In genomic region chr16:22007509-22008214, GRCh38 we compare ENCODE assay signal across 7 cellular contexts. TPM values are rescaled to one million over a fixed set of nuclear protein-coding genes. Genes with fewer than 3 reads are reported as not detected.
A peak's percentile ranks its signal among the peaks of the same experiment; 100 is the strongest.
DNase-seq lines count a peak whose midpoint lies in the region; ATAC-seq and TF ChIP-seq lines count a peak whose summit lies in the region.

Gene MOSMO (plus strand): TSS chr16:22008111. CDS start chr16:22008302, 191 bp downstream.

- H3K4me3 Mint-ChIP-seq in naive thymus-derived CD4-positive, alpha-beta T cell, result peak within 1 kb of the TSS; percentile 85 to 92 (median 89)
- H3K4me3 Mint-ChIP-seq in stimulated activated memory B cell treated with anti-CD40 and anti-IgM and Interleukin-4, amounts not matched to agents 10 μg/mL and 1 μg/mL and 100 μg/mL, for 72 hours, result peak within 1 kb of the TSS; percentile 94

- H3K27ac Mint-ChIP-seq in naive thymus-derived CD4-positive, alpha-beta T cell, result peak within 1 kb of the TSS; percentile 64 to 91 (median 89)
- peak within 1 kb of the TSS; percentile 85 for H3K27ac Mint-ChIP-seq in stimulated activated memory B cell treated with anti-CD40 and anti-IgM and Interleukin-4, amounts not matched to agents 10 μg/mL and 1 μg/mL and 100 μg/mL, for 72 hours

- peak; percentile 63 for ATAC-seq in HG02981 (IDR thresholded peaks at IDR 0.05; ENCODE audit: unreplicated experiment)
- peak; percentile 94 for ATAC-seq in naive thymus-derived CD4-positive, alpha-beta T cell
- peak; percentile 94 for ATAC-seq in stimulated activated memory B cell treated with anti-CD40 and anti-IgM and Interleukin-4, amounts not matched to agents 10 μg/mL and 1 μg/mL and 100 μg/mL, for 72 hours

- H3K27me3 Mint-ChIP-seq in naive thymus-derived CD4-positive, alpha-beta T cell, result peaks cover 0 to 12% (median 0%) of the 10 kb centered on the region in 5 donors
- H3K27me3 Mint-ChIP-seq in stimulated activated memory B cell treated with anti-CD40 and anti-IgM and Interleukin-4, amounts not matched to agents 10 μg/mL and 1 μg/mL and 100 μg/mL, for 72 hours, result no peaks in the 10 kb centered on the region

- CTCF ChIA-PET in OCI-LY7 (lab: Charles Lee; ENCODE audit: unreplicated experiment), result interaction anchor here (1.2 kb wide), 1 partner anchor 181 kb away, joined by 3 read pairs; no protein-coding TSS in a partner anchor
- CTCF ChIA-PET in naive thymus-derived CD4-positive, alpha-beta T cell (lab: Charles Lee), result interaction anchor here (1.1 to 5.8 kb wide), 3 partner anchors 9 to 181 kb away, joined by 5 to 25 read pairs (median 12); no protein-coding TSS in a partner anchor

- TF ChIP-seq CTCF in GM13977 (IDR thresholded peaks at IDR 0.05; ENCODE audit: extremely low read depth, insufficient read depth, missing control alignments) (no peak), OCI-LY7 (conservative IDR thresholded peaks at IDR 0.05; ENCODE audit: low read length) (no peak), fibroblast of lung (conservative IDR thresholded peaks at IDR 0.05 in 1 of 2, IDR thresholded peaks at IDR 0.05 in 1 of 2; ENCODE audit: low read depth in 1 of 2, low read length in 2 of 2) (no peak)

- peaks cover 0 to 2% (median 0%) of the 10 kb centered on the region in 5 donors for H3K36me3 Mint-ChIP-seq in naive thymus-derived CD4-positive, alpha-beta T cell
- H3K36me3 Mint-ChIP-seq in stimulated activated memory B cell treated with anti-CD40 and anti-IgM and Interleukin-4, amounts not matched to agents 10 μg/mL and 1 μg/mL and 100 μg/mL, for 72 hours, result peaks cover 6% of the 10 kb centered on the region

- H4K20me1 ChIP-seq in OCI-LY7 (ENCODE audit: insufficient read depth, low read length) (no peaks in the 10 kb centered on the region), fibroblast of lung (ENCODE audit: control insufficient read depth, extremely low read depth, insufficient read depth, low read length) (peaks cover under 1% of the 10 kb centered on the region)

- no TSS peak for BruUV-seq in OCI-LY7 (replicated peaks; lab: Mats Ljungman, UMichigan)

- H3K4me1 Mint-ChIP-seq in naive thymus-derived CD4-positive, alpha-beta T cell, result peaks cover 19 to 58% (median 51%) of the 10 kb centered on the region in 7 donors
- peaks cover 51% of the 10 kb centered on the region for H3K4me1 Mint-ChIP-seq in stimulated activated memory B cell treated with anti-CD40 and anti-IgM and Interleukin-4, amounts not matched to agents 10 μg/mL and 1 μg/mL and 100 μg/mL, for 72 hours

- no peaks in the 10 kb centered on the region for H3K9me2 ChIP-seq in OCI-LY7 (ENCODE audit: insufficient read depth, low read length)

- H3K4me2 ChIP-seq in OCI-LY7 (ENCODE audit: low read length) (peak within 1 kb of the TSS; percentile 97), fibroblast of lung (ENCODE audit: extremely low read depth, insufficient read depth, low read length) (peak within 1 kb of the TSS; percentile 90)

- DNase-seq in GM13977 (ENCODE audit: low spot score), result peak; percentile 93
- DNase-seq in OCI-LY7 (ENCODE audit: low spot score), result peak; percentile 65
- DNase-seq in activated T-helper 1 cell treated with Interleukin-2 at 50 U/mL for 16 hours (ENCODE audit: low read depth), result peak; percentile 60
- DNase-seq in fibroblast of lung (ENCODE audit: low read depth in 2 of 2), result peak; percentile 67
- peak; percentile 38 to 78 (median 59) for DNase-seq in naive thymus-derived CD4-positive, alpha-beta T cell

- H3K9me3 ChIP-seq in OCI-LY7 (ENCODE audit: low read length) (no peaks in the 10 kb centered on the region), fibroblast of lung (ENCODE audit: control insufficient read depth, insufficient read depth, low read depth, low read length) (no peaks in the 10 kb centered on the region)
- H3K9me3 ChIP-seq in naive thymus-derived CD4-positive, alpha-beta T cell (ENCODE audit: control insufficient read depth in 2 of 3, low read length in 3 of 3), result no peaks in the 10 kb centered on the region

- no peaks in the 10 kb centered on the region for H3K9me3 Mint-ChIP-seq in naive thymus-derived CD4-positive, alpha-beta T cell
- H3K9me3 Mint-ChIP-seq in stimulated activated memory B cell treated with anti-CD40 and anti-IgM and Interleukin-4, amounts not matched to agents 10 μg/mL and 1 μg/mL and 100 μg/mL, for 72 hours, result no peaks in the 10 kb centered on the region

- H3K36me3 ChIP-seq in OCI-LY7 (ENCODE audit: insufficient read depth, low read length), result no peaks in the 10 kb centered on the region
- H3K36me3 ChIP-seq in fibroblast of lung (ENCODE audit: control insufficient read depth, insufficient read depth, low read length), result no peaks in the 10 kb centered on the region
- H3K36me3 ChIP-seq in naive thymus-derived CD4-positive, alpha-beta T cell (ENCODE audit: control insufficient read depth in 2 of 3, insufficient read depth in 3 of 3, low read length in 3 of 3), result peaks cover 0 to 8% (median 0%) of the 10 kb centered on the region in 3 experiments

- intact Hi-C loops in OCI-LY7 (cut with micrococcal nuclease; ENCODE audit: unreplicated experiment), result loop anchor here (5.0 kb wide), 1 partner anchor 290 kb away; the partner anchor contains the start of gene POLR3E
- intact Hi-C loops in naive thymus-derived CD4-positive, alpha-beta T cell (cut with micrococcal nuclease), result loop anchor here (1.0 to 2.0 kb wide), 4 partner anchors 55 to 290 kb away; partner anchors contain the start of genes UQCRC2 (in 2 of the 2) and POLR3E (in 1 of the 2)

- H2AFZ ChIP-seq in OCI-LY7 (ENCODE audit: low read length) (peak within 1 kb of the TSS; percentile 97), fibroblast of lung (ENCODE audit: low read length) (peak within 1 kb of the TSS; percentile 70)

- peaks cover 16% of the 10 kb centered on the region for H3K4me1 ChIP-seq in OCI-LY7 (ENCODE audit: insufficient read depth, low read length, poor library complexity, severe bottlenecking)
- H3K4me1 ChIP-seq in fibroblast of lung (ENCODE audit: control insufficient read depth, extremely low read depth, insufficient read depth, low read length), result peaks cover 3% of the 10 kb centered on the region
- peaks cover 8 to 20% of the 10 kb centered on the region in 2 donors for H3K4me1 ChIP-seq in naive thymus-derived CD4-positive, alpha-beta T cell (ENCODE audit: control insufficient read depth in 2 of 2, insufficient read depth in 2 of 2, low read length in 2 of 2)

- in situ Hi-C loops in GM13977 (cut with MboI; ENCODE audit: low pct_unique_long_range_greater_than_20kb, low sequenced_read_pairs, unreplicated experiment), result loop anchor here (25.0 kb wide), 1 partner anchor 280 kb away; the partner anchor contains the start of gene POLR3E

- POLR2A ChIA-PET in OCI-LY7 (lab: Charles Lee), result interaction anchor here (1.2 to 1.9 kb wide), 4 partner anchors 29 to 70 kb away, joined by 3 to 8 read pairs (median 4); no protein-coding TSS in a partner anchor
- POLR2A ChIA-PET in naive thymus-derived CD4-positive, alpha-beta T cell (lab: Charles Lee), result interaction anchor here (0.6 to 3.4 kb wide), 14 partner anchors 10 to 291 kb away, joined by 3 to 40 read pairs (median 4); partner anchors contain the start of gene POLR3E

- H3K79me2 ChIP-seq in OCI-LY7 (ENCODE audit: insufficient read depth, low read depth, low read length) (peaks cover 5% of the 10 kb centered on the region; the same call in 1 of the 2 replicates), fibroblast of lung (ENCODE audit: control insufficient read depth, insufficient read depth, low read length) (peaks cover 38% of the 10 kb centered on the region)

- H3K4me3 ChIP-seq in OCI-LY7 (ENCODE audit: low read depth, low read length, poor library complexity, severe bottlenecking) (peak within 1 kb of the TSS; percentile 99), fibroblast of lung (replicated peaks in 1 of 4; ENCODE audit: control extremely low read depth in 1 of 4, insufficient read depth in 1 of 4, low read depth in 3 of 4, low read length in 4 of 4) (peak within 1 kb of the TSS; percentile 77 to 95 (median 86))
- peak within 1 kb of the TSS; percentile 79 for H3K4me3 ChIP-seq in naive thymus-derived CD4-positive, alpha-beta T cell (ENCODE audit: low read length)

- H3K27ac ChIP-seq in OCI-LY7 (ENCODE audit: low read depth, low read length, poor library complexity, severe bottlenecking) (no peak within 1 kb of the TSS), fibroblast of lung (ENCODE audit: insufficient read depth, low read length) (peak within 1 kb of the TSS; percentile 78)
- H3K27ac ChIP-seq in naive thymus-derived CD4-positive, alpha-beta T cell (ENCODE audit: low read depth, low read length), result peak within 1 kb of the TSS; percentile 93

- peak within 1 kb of the TSS; percentile 79 for H3K9ac ChIP-seq in fibroblast of lung (ENCODE audit: insufficient read depth, low read length)

- no peaks in the 10 kb centered on the region for H3K27me3 ChIP-seq in fibroblast of lung (ENCODE audit: control insufficient read depth, insufficient read depth, low read length)
- H3K27me3 ChIP-seq in naive thymus-derived CD4-positive, alpha-beta T cell (ENCODE audit: control insufficient read depth in 2 of 2, insufficient read depth in 2 of 2, low read length in 2 of 2), result no peaks in the 10 kb centered on the region

RNA-seq across cellular contexts. Expression of gene MOSMO, which starts in this region (rescaled TPM):
- total RNA-seq in OCI-LY7 (2014; rRNA removed; shearing (Covaris generic)), result 6.8 and 9.6 TPM in 2 replicates
- total RNA-seq in OCI-LY7 (2022), result 9.8 TPM in 2 replicates
- 10.8 and 13.7 TPM in 2 replicates for total RNA-seq in fibroblast of lung
- polyA plus RNA-seq in fibroblast of lung, result 14.0 and 15.4 TPM in 2 replicates
- polyA plus RNA-seq in fibroblast of lung (2012), result 10.0 and 13.6 TPM in 2 replicates
- 0.33 and 0.75 TPM in 2 replicates for polyA minus RNA-seq in fibroblast of lung (ENCODE audit: low replicate concordance)
- total RNA-seq in naive thymus-derived CD4-positive, alpha-beta T cell, result 10 to 100 TPM in 3 of 5 experiments, 1 to 10 TPM in 2; 8.5 to 24.0 (median 13.5) TPM
- polyA plus RNA-seq in naive thymus-derived CD4-positive, alpha-beta T cell, result 1 to 10 TPM; 2.8 to 3.4 TPM
